8 cellular contexts compared by ENCODE assay signal in the genomic region with DNA sequence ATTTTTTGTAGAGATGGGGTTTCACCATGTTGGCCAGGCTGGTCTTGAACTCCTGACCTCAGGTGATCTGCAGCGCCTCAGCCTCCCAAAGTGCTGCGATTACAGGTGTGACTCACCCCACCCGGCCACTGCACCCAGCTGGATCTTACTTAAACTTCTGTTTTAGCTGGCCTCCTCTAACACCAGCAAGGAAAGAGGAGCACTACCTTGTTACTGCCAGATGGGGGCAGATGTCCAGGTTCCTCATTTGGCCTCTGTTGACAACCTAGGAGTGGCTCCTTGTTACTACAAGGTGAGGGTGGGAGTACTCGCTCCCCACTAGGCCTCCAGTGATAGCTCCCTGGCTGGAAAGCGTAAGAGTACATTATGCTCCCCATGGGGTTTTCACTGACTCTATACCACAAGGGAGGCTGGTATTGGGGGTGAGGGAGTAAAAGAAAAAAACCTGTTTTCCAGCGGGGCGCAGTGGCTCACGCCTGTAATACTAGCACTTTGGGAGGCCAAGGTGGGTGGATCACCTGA. TPM values are rescaled to one million over a fixed set of nuclear protein-coding genes. Genes with fewer than 3 reads are reported as not detected.
DNase-seq lines count a peak whose midpoint lies in the region; ATAC-seq and TF ChIP-seq lines count a peak whose summit lies in the region.

No MANE protein-coding gene starts in this region.

- no peaks in the 10 kb centered on the region for H3K27me3 ChIP-seq in colonic mucosa
- H3K27me3 ChIP-seq in mesenchymal stem cell (ENCODE audit: control insufficient read depth in 1 of 2, insufficient read depth in 1 of 2, low read length in 2 of 2): no peaks in the 10 kb centered on the region
- no peaks in the 10 kb centered on the region for H3K27me3 ChIP-seq in upper lobe of right lung

- TF ChIP-seq CTCF in HFF-Myc (IDR thresholded peaks at IDR 0.05; ENCODE audit: low read depth, low read length, missing control alignments) (peak; percentile 74), colonic mucosa (IDR thresholded peaks at IDR 0.05) (peak; percentile 61), upper lobe of right lung (IDR thresholded peaks at IDR 0.05) (peak; percentile 66)

- peak overlapping the region in 1 of 2 experiments; percentile 48 for H3K18ac ChIP-seq in mesenchymal stem cell (ENCODE audit: low read depth in 1 of 2, low read length in 2 of 2)

- peak overlapping the region; percentile 71 for H3K27ac ChIP-seq in colonic mucosa
- H3K27ac ChIP-seq in mesenchymal stem cell (ENCODE audit: low read length, poor library complexity, severe bottlenecking): no peak overlapping the region
- no peak overlapping the region for H3K27ac ChIP-seq in upper lobe of right lung

- no peaks in the 10 kb centered on the region for H3K79me1 ChIP-seq in mesenchymal stem cell (replicated peaks; ENCODE audit: low read length, poor library complexity, severe bottlenecking)

- WGBS in mesenchymal stem cell: 70% methylated on average over 7 of the region's 8 CpGs

- no peak overlapping the region for H2BK15ac ChIP-seq in mesenchymal stem cell (ENCODE audit: low read depth, poor library complexity, severe bottlenecking)

- H3K9me3 ChIP-seq in colonic mucosa (no peaks in the 10 kb centered on the region), mesenchymal stem cell (ENCODE audit: control insufficient read depth, low read length) (no peaks in the 10 kb centered on the region), upper lobe of right lung (no peaks in the 10 kb centered on the region)

- H3K4ac ChIP-seq in mesenchymal stem cell (ENCODE audit: low read depth in 1 of 2, low read length in 2 of 2): no peak overlapping the region

- H2AK5ac ChIP-seq in mesenchymal stem cell (ENCODE audit: low read length, severe bottlenecking): peak overlapping the region; percentile 73

- H3K4me1 ChIP-seq in colonic mucosa: no peaks in the 10 kb centered on the region
- peaks cover 2% of the 10 kb centered on the region for H3K4me1 ChIP-seq in mesenchymal stem cell (ENCODE audit: control insufficient read depth, insufficient read depth, low read depth, low read length)
- no peaks in the 10 kb centered on the region for H3K4me1 ChIP-seq in upper lobe of right lung

- H2BK5ac ChIP-seq in mesenchymal stem cell (ENCODE audit: low read depth, low read length, poor library complexity, severe bottlenecking): no peak overlapping the region

- H2BK120ac ChIP-seq in mesenchymal stem cell (ENCODE audit: low read depth, low read length): no peak overlapping the region

- H2AFZ ChIP-seq in mesenchymal stem cell (ENCODE audit: low read depth, low read length): no peak overlapping the region

- peak; percentile 28 to 57 for DNase-seq in NCI-H526 (lab: John Stamatoyannopoulos, UW)
- no peak for DNase-seq in NCI-H526 treated with DMSO at 0.1 percent for 48 hours (lab: John Stamatoyannopoulos, UW)
- no peak for DNase-seq in HFF-Myc (ENCODE audit: extremely low read depth, low read depth)
- DNase-seq in NCI-H1092 treated with DMSO at 0.1 percent for 48 hours (lab: John Stamatoyannopoulos, UW): peak; percentile 64
- peak; percentile 49 for DNase-seq in UCSD-AML1 (lab: John Stamatoyannopoulos, UW; ENCODE audit: unreplicated experiment)
- DNase-seq in colonic mucosa: peak; percentile 68
- DNase-seq in mesenchymal stem cell: peak; percentile 62
- no peak for DNase-seq in upper lobe of right lung

- peak overlapping the region; percentile 7 to 63 for H3K9ac ChIP-seq in colonic mucosa (ENCODE audit: low read depth in 2 of 2, low read length in 2 of 2)
- H3K9ac ChIP-seq in mesenchymal stem cell (ENCODE audit: low read length): no peak overlapping the region

- H4K91ac ChIP-seq in mesenchymal stem cell (ENCODE audit: low read length): no peak overlapping the region

- no peak overlapping the region for H3K23ac ChIP-seq in mesenchymal stem cell (ENCODE audit: low read length in 2 of 2)

- H3K14ac ChIP-seq in mesenchymal stem cell (ENCODE audit: low read length in 2 of 2): no peak overlapping the region

- H3K4me2 ChIP-seq in mesenchymal stem cell (ENCODE audit: low read length, poor library complexity, severe bottlenecking): no peak overlapping the region

- peak; percentile 97 for ATAC-seq in upper lobe of right lung

- H4K8ac ChIP-seq in mesenchymal stem cell (ENCODE audit: low read length): no peak overlapping the region

- peak overlapping the region; percentile 9 to 63 for H2BK12ac ChIP-seq in mesenchymal stem cell (ENCODE audit: low read length in 2 of 2)

- H3K36me3 ChIP-seq in colonic mucosa (no peaks in the 10 kb centered on the region), mesenchymal stem cell (ENCODE audit: control insufficient read depth in 1 of 2, insufficient read depth in 2 of 2, low read depth in 1 of 2, low read length in 2 of 2) (no peaks in the 10 kb centered on the region), upper lobe of right lung (no peaks in the 10 kb centered on the region)

- H3K4me3 ChIP-seq in HFF-Myc (replicated peaks; ENCODE audit: low read depth, low read length) (no peak overlapping the region), colonic mucosa (no peak overlapping the region), mesenchymal stem cell (ENCODE audit: insufficient read depth in 1 of 2, low read depth in 1 of 2, low read length in 2 of 2) (no peak overlapping the region), upper lobe of right lung (no peak overlapping the region)

- intact Hi-C loops in colonic mucosa (cut with DNase I) (no loop called here), upper lobe of right lung (cut with DNase I) (no loop called here)

RNA-seq across cellular contexts. Expression of a gene that starts 13.1 kb away (rescaled TPM):
- 100 to 1,000 TPM; 136 to 161 TPM for total RNA-seq in colonic mucosa
- 48.0 TPM for polyA plus RNA-seq in mesenchymal stem cell (2013, experiment 1 of 2)
- 49.0 TPM for polyA plus RNA-seq in mesenchymal stem cell (2013, experiment 2 of 2)
- total RNA-seq in upper lobe of right lung: 61.5 TPM

RNA-seq across cellular contexts. Expression of a gene that starts 27.2 kb away (rescaled TPM):
- total RNA-seq in colonic mucosa (10 to 100 TPM; 52.8 to 56.7 TPM), upper lobe of right lung (57.4 TPM)
- polyA plus RNA-seq in mesenchymal stem cell (2013, experiment 1 of 2): 64.5 TPM
- 63.3 TPM for polyA plus RNA-seq in mesenchymal stem cell (2013, experiment 2 of 2)

Comparison
In these comparisons a context has a peak if more than half of its experiments do, and no peak if none do; other contexts are left out.
1. DNase-seq: peak in NCI-H526 (2 of 2), NCI-H1092 treated with DMSO at 0.1 percent for 48 hours (single experiment), UCSD-AML1 (single experiment), colonic mucosa (single experiment) and mesenchymal stem cell (single experiment); none in NCI-H526 treated with DMSO at 0.1 percent for 48 hours (single experiment), HFF-Myc (single experiment) and upper lobe of right lung (single experiment).
2. Peak in every context shown above with its lines, with median percentiles within 50 percentile points of each other: CTCF ChIP-seq.